Comparison of ENCODE assay signal across 1 cellular context in the genomic region with DNA sequence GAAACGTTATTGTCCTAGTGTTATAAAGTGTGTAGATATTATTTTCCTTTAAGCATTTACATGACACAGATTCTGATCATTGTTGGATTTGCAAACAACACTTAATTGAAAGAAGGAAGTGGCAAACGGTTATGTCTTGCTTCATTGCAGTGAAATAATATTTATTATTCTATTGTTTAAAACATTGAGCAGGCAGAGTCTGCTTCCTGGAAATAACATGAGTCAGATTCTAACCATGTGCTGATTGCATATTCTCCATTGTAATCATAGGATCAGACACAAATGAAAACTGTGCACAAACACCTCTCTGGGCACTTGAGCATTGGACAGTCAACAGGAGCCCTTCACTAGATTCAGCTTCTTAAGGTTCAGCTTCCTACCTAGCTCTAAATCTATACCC.
TF ChIP-seq lines count a peak whose summit lies in the region.

No MANE protein-coding gene starts in this region.

TF ChIP-seq in endothelial cell of umbilical vein, 7 proteins besides CTCF, POLR2A, EP300 and RAD21:
- TF ChIP-seq GATA2 (IDR thresholded peaks at IDR 0.05; ENCODE audit: insufficient read depth, insufficient read length, low read depth, low read length) (peak; percentile 63), EZH2 (IDR thresholded peaks at IDR 0.05; ENCODE audit: borderline replicate concordance, low read depth, low read length, severe bottlenecking) (no peak), FOS (IDR thresholded peaks at IDR 0.05; ENCODE audit: borderline replicate concordance, insufficient read depth, low read length) (peak; percentile 90), MAX (IDR thresholded peaks at IDR 0.05; ENCODE audit: insufficient read depth, insufficient read length) (peak; percentile 52), JUN (IDR thresholded peaks at IDR 0.05; ENCODE audit: borderline replicate concordance, insufficient read depth, insufficient read length, low read depth) (peak; percentile 95), MYC (IDR thresholded peaks at IDR 0.05; ENCODE audit: low read depth, low read length) (no peak), POLR2AphosphoS5 (IDR thresholded peaks at IDR 0.05; ENCODE audit: insufficient read depth, low read depth, low read length) (peak; percentile 72)
TF ChIP-seq in endothelial cell of umbilical vein: peak in this region for 5.
